2 cellular contexts compared by ENCODE assay signal in genomic region chr21:45573452-45574035, GRCh38.
TF ChIP-seq lines count a peak whose summit lies in the region.

No MANE protein-coding gene starts in this region.

TF ChIP-seq in endothelial cell of umbilical vein, 7 proteins besides CTCF, POLR2A, EP300 and RAD21 (continued from another document):
- TF ChIP-seq EZH2 (IDR thresholded peaks at IDR 0.05; ENCODE audit: borderline replicate concordance, low read depth, low read length, severe bottlenecking) (no peak), FOS (IDR thresholded peaks at IDR 0.05; ENCODE audit: borderline replicate concordance, insufficient read depth, low read length) (no peak), JUN (IDR thresholded peaks at IDR 0.05; ENCODE audit: borderline replicate concordance, insufficient read depth, insufficient read length, low read depth) (no peak), POLR2AphosphoS5 (IDR thresholded peaks at IDR 0.05; ENCODE audit: insufficient read depth, low read depth, low read length) (no peak), MAX (IDR thresholded peaks at IDR 0.05; ENCODE audit: insufficient read depth, insufficient read length) (no peak)
TF ChIP-seq in endothelial cell of umbilical vein: peak in this region for 0.

TF ChIP-seq in WTC11, 78 proteins besides CTCF, POLR2A, EP300 and RAD21:
- TF ChIP-seq TCF7 (CRISPR knock-in tag; IDR thresholded peaks at IDR 0.05; ENCODE audit: low read depth), result no peak
- no peak for TF ChIP-seq ZSCAN18 (CRISPR knock-in tag; IDR thresholded peaks at IDR 0.05)
- TF ChIP-seq USF2 (CRISPR knock-in tag; IDR thresholded peaks at IDR 0.05), result no peak
- no peak for TF ChIP-seq AFF4 (CRISPR knock-in tag; IDR thresholded peaks at IDR 0.05; ENCODE audit: borderline replicate concordance)
- no peak for TF ChIP-seq MLX (CRISPR knock-in tag; IDR thresholded peaks at IDR 0.05)
